In the genomic region with DNA sequence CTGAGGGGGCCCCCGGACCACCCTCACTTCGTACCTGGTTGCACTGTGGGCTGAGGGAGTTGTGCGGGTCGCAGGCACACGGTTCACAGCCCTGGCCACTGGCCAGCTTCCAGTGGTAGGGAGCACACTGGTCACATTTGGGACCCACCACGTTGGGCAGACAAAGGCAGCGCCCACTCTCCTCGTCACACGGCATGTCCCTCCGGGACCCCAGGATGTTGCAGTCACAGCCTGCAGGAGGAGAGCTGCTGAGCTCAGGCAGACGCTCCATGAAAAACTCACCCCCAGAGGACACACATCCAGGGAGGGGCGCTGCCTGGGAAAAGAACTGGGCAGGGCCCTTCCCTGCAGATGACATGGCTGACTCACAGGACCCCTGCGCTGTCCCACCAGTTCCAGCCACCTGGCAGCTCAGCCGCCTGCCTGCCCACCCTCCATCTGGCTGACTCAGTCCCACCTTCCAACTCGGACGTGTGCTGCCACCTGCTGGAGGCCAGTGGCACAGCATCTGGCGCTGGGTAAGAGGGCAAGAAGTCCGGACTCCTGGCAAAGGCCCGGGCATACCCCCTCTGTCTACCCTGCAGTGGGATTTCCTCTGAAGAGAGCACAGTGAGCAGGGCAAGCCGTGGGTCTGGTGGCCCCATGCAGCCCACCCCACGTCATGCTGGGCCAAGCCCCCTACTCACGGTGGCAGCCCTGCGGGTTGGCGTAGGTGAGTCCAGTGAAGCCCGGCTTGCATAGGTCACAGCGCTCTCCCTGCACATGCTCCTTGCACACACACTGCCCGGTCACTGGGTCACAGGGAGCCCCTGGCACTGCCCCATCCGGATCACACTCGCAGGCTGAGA, we compare ENCODE assay signal across 7 cellular contexts. TPM values are rescaled to one million over a fixed set of nuclear protein-coding genes. Genes with fewer than 3 reads are reported as not detected.
DNase-seq lines count a peak whose midpoint lies in the region; ATAC-seq and FAIRE-seq lines count a peak whose summit lies in the region.

No MANE protein-coding gene starts in this region.

- DNase-seq in NCI-H146 treated with DMSO at 0.1 percent for 48 hours (lab: John Stamatoyannopoulos, UW; ENCODE audit: unreplicated experiment) (peak; percentile 36), T1000 (lab: John Stamatoyannopoulos, UW) (peak; percentile 75), astrocyte of the hippocampus (ENCODE audit: low read depth, low spot score) (peak; percentile 85), hypothalamus (lab: John Stamatoyannopoulos, UW) (peak in 49 of 51 donors; percentile 17 to 88 (median 63)), small intestine (peak; percentile 52)

- ATAC-seq in GM18499 (IDR thresholded peaks at IDR 0.05; ENCODE audit: insufficient read depth, unreplicated experiment) (peak; percentile 72), HG02798 (IDR thresholded peaks at IDR 0.05; ENCODE audit: poor library complexity, unreplicated experiment) (peak; percentile 79)

- no peak overlapping the region for H3K4me3 ChIP-seq in small intestine (ENCODE audit: low read depth in 1 of 2, low read length in 2 of 2)

- H3K36me3 ChIP-seq in small intestine (ENCODE audit: control insufficient read depth in 2 of 2, insufficient read depth in 2 of 2, low read length in 2 of 2): peaks cover 0 to 24% of the 10 kb centered on the region in 2 donors

- 53 to 60% (median 57%) methylated on average over 29 of the region's 29 CpGs for WGBS in small intestine, 3 donors

- no peaks in the 10 kb centered on the region for H3K4me1 ChIP-seq in small intestine (ENCODE audit: control insufficient read depth in 2 of 2, insufficient read depth in 1 of 2, low read depth in 1 of 2, low read length in 1 of 2)

- no peak overlapping the region for H3K27ac ChIP-seq in small intestine (ENCODE audit: low read depth in 1 of 2, low read length in 1 of 2)

- no peaks in the 10 kb centered on the region for H3K27me3 ChIP-seq in small intestine (ENCODE audit: control insufficient read depth in 2 of 2, insufficient read depth in 2 of 2, low read length in 2 of 2)

- FAIRE-seq in small intestine (lab: Jason Lieb, UNC): no peak

- H3K9me3 ChIP-seq in small intestine (ENCODE audit: control insufficient read depth, low read depth): no peaks in the 10 kb centered on the region

RNA-seq across cellular contexts. Expression of gene LAMB3, which starts 24.7 kb away (rescaled TPM):
- 10 to 100 TPM; 33.8 to 62.7 (median 36.5) TPM for polyA plus RNA-seq in small intestine

RNA-seq across cellular contexts. Expression of gene CAMK1G, which starts 44.1 kb away (rescaled TPM):
- polyA plus RNA-seq in small intestine: under 1 TPM in 1 of 3 donors, not detected in 2; 0.37 TPM

RNA-seq across cellular contexts. Expression of gene G0S2, which starts 47.6 kb away (rescaled TPM):
- 100 to 1,000 TPM in 1 of 3 donors, 10 to 100 TPM in 1, 1 to 10 TPM in 1; 6.9 to 141 (median 11.1) TPM for polyA plus RNA-seq in small intestine
